ENCODE assay signal across 1 cellular context in genomic region chr5:138966236-138966985, GRCh38.
TF ChIP-seq lines count a peak whose summit lies in the region.

No MANE protein-coding gene starts in this region.

TF ChIP-seq in K562, 482 proteins besides CTCF, POLR2A, EP300 and RAD21:
- TF ChIP-seq ZNF395 (CRISPR knock-in tag; IDR thresholded peaks at IDR 0.05) (no peak), ESRRA (IDR thresholded peaks at IDR 0.05; ENCODE audit: borderline replicate concordance, low read depth) (peak; percentile 34; the same call in 1 of the 2 replicates)
